Comparison of ENCODE assay signal across 11 cellular contexts in genomic region chr19:10110972-10111317, GRCh38. TPM values are rescaled to one million over a fixed set of nuclear protein-coding genes. Genes with fewer than 3 reads are reported as not detected.
DNase-seq lines count a peak whose midpoint lies in the region; ATAC-seq, FAIRE-seq and TF ChIP-seq lines count a peak whose summit lies in the region.
"Had no signal": no experiment of that assay in that cellular context is flagged by ENCODE, and none has a peak within 500 bp of the region (broad histone marks: within the 10 kb centered on the region; RNA-seq: fewer than 3 reads in every experiment).

No MANE protein-coding gene starts in this region.

- no peaks in the 10 kb centered on the region for H3K9me3 Mint-ChIP-seq in CD4-positive, CD25-positive, alpha-beta regulatory T cell

- FAIRE-seq in K562 (lab: Jason Lieb, UNC): no peak

- H3K9ac ChIP-seq in KMS-11: no peak overlapping the region
- H3K9ac ChIP-seq in K562 (ENCODE audit: insufficient read depth in 1 of 2, low read depth in 2 of 2, low read length in 2 of 2): 0 out of 4 replicates have a peak overlapping the region, but pooled peaks of 1 of the 2 experiments have one; percentile 57

- in situ Hi-C loops in K562 (cut with MboI): no loop called here

- no peak for TF ChIP-seq RAD21 in K562 (CRISPR knock-in tag; conservative IDR thresholded peaks at IDR 0.05 in 1 of 2, IDR thresholded peaks at IDR 0.05 in 1 of 2)

- peak overlapping the region in 3 of 4 donors; percentile 35 to 68 (median 61) for H3K4me3 Mint-ChIP-seq in CD4-positive, CD25-positive, alpha-beta regulatory T cell

- POLR2A ChIA-PET in K562 (lab: Yijun Ruan, JAX): interaction anchor here (1.4 kb wide), 1 partner anchor 14 kb away, joined by 5 read pairs; no protein-coding TSS in a partner anchor

- no peak for TF ChIP-seq CTCF in KMS-11 (conservative IDR thresholded peaks at IDR 0.05; ENCODE audit: low read depth, low read length)
- no peak for TF ChIP-seq CTCF in K562 (IDR thresholded peaks at IDR 0.05 in 2 of 3, conservative IDR thresholded peaks at IDR 0.05 in 1 of 3; ENCODE audit: insufficient read depth in 2 of 3, low read depth in 1 of 3, low read length in 3 of 3)

- no peak for TF ChIP-seq POLR2A in K562 (conservative IDR thresholded peaks at IDR 0.05)

- no peak for TF ChIP-seq EP300 in K562 (IDR thresholded peaks at IDR 0.05; ENCODE audit: low read length)

- 96% methylated on average over 11 of the region's 19 CpGs for WGBS in K562 (ENCODE audit: insufficient coverage, low coverage, missing lambda C conversion rate)

- H2AFZ ChIP-seq in KMS-11 (ENCODE audit: low read depth) (no peak overlapping the region), K562 (ENCODE audit: low read depth, low read length) (no peak overlapping the region)

- H3K36me3 ChIP-seq in CD4-positive, CD25-positive, alpha-beta regulatory T cell (ENCODE audit: control insufficient read depth, insufficient read depth, low read length): peaks cover 38% of the 10 kb centered on the region
- peaks cover 20% of the 10 kb centered on the region; the same call in 1 of the 2 replicates for H3K36me3 ChIP-seq in KMS-11 (ENCODE audit: insufficient read depth)
- H3K36me3 ChIP-seq in K562 (ENCODE audit: control insufficient read depth, insufficient read depth, low read length): peaks cover 64% of the 10 kb centered on the region

- no peak overlapping the region for H3K4me3 ChIP-seq in CD4-positive, CD25-positive, alpha-beta regulatory T cell (ENCODE audit: low read depth, low read length)
- no peak overlapping the region for H3K4me3 ChIP-seq in KMS-11 (IDR thresholded peaks at IDR 0.05; ENCODE audit: insufficient read depth, low read depth, low read length)
- H3K4me3 ChIP-seq in K562: no peak overlapping the region
- H3K4me3 ChIP-seq: adrenal gland, mucosa of descending colon had no signal

- H3K36me3 Mint-ChIP-seq in CD4-positive, CD25-positive, alpha-beta regulatory T cell: peaks cover 16% of the 10 kb centered on the region

- H3K4me2 ChIP-seq in KMS-11: peak overlapping the region; percentile 40; the same call in 1 of the 2 replicates
- H3K4me2 ChIP-seq in K562 (ENCODE audit: insufficient read depth, low read length): no peak overlapping the region

- no peak for ATAC-seq in CD4-positive, CD25-positive, alpha-beta regulatory T cell (ENCODE audit: low read depth in 2 of 2)
- ATAC-seq in K562: no peak
- ATAC-seq in HG02981 (IDR thresholded peaks at IDR 0.05; ENCODE audit: unreplicated experiment): no peak
- ATAC-seq: activated CD4-positive, CD25-positive, alpha-beta regulatory T cell treated with anti-CD3 and anti-CD28 coated beads, Interleukin-2, amount 50 U/mL, for 24 hours had no signal

- no peaks in the 10 kb centered on the region for H3K9me1 ChIP-seq in K562 (ENCODE audit: control insufficient read depth, insufficient read depth, low read length)

- BruUV-seq in K562 (replicated peaks; lab: Mats Ljungman, UMichigan): TSS peak; percentile 29

- H3K27me3 Mint-ChIP-seq in CD4-positive, CD25-positive, alpha-beta regulatory T cell: peaks cover under 1% of the 10 kb centered on the region

- peaks cover 7 to 50% (median 20%) of the 10 kb centered on the region in 4 donors for H3K4me1 Mint-ChIP-seq in CD4-positive, CD25-positive, alpha-beta regulatory T cell

- no peaks in the 10 kb centered on the region for H3K27me3 ChIP-seq in CD4-positive, CD25-positive, alpha-beta regulatory T cell (ENCODE audit: control insufficient read depth, insufficient read depth, low read length)
- H3K27me3 ChIP-seq in KMS-11 (ENCODE audit: insufficient read depth, low read depth) (no peaks in the 10 kb centered on the region), K562 (ENCODE audit: control insufficient read depth in 2 of 2, insufficient read depth in 2 of 2, low read length in 2 of 2) (no peaks in the 10 kb centered on the region)
- H3K27me3 ChIP-seq: adrenal gland had no signal

- CTCF ChIA-PET in K562 (lab: Yijun Ruan, JAX; ENCODE audit: low intra/inter-chr PET ratio): no interaction called here

- peaks cover 49% of the 10 kb centered on the region for H3K4me1 ChIP-seq in CD4-positive, CD25-positive, alpha-beta regulatory T cell (ENCODE audit: control insufficient read depth, insufficient read depth, low read length, poor library complexity, severe bottlenecking)
- peaks cover 67% of the 10 kb centered on the region for H3K4me1 ChIP-seq in KMS-11 (ENCODE audit: low read depth, poor library complexity, severe bottlenecking)
- H3K4me1 ChIP-seq in K562 (replicated peaks in 1 of 2; ENCODE audit: control insufficient read depth in 2 of 2, insufficient read depth in 2 of 2, low read length in 2 of 2): peaks cover 3 to 79% of the 10 kb centered on the region in 2 experiments; a peak in 4 of 5 replicates

- H3K27ac Mint-ChIP-seq in CD4-positive, CD25-positive, alpha-beta regulatory T cell: no peak overlapping the region

- H3K79me2 ChIP-seq in KMS-11 (ENCODE audit: insufficient read depth, low read depth) (peaks cover 39% of the 10 kb centered on the region), K562 (ENCODE audit: control insufficient read depth, insufficient read depth, low read length) (peaks cover 35% of the 10 kb centered on the region)

- intact Hi-C loops in K562 (cut with micrococcal nuclease): loop anchor here (5.0 kb wide), 1 partner anchor 179 kb away; no protein-coding TSS in a partner anchor

- no peak overlapping the region for H3K27ac ChIP-seq in CD4-positive, CD25-positive, alpha-beta regulatory T cell (ENCODE audit: insufficient read depth, low read length, poor library complexity, severe bottlenecking)
- H3K27ac ChIP-seq in KMS-11 (no peak overlapping the region; the same call in 1 of the 2 replicates), K562 (ENCODE audit: extremely low read depth, low read depth, low read length) (no peak overlapping the region)

- no peaks in the 10 kb centered on the region for H3K9me3 ChIP-seq in CD4-positive, CD25-positive, alpha-beta regulatory T cell (ENCODE audit: control insufficient read depth in 2 of 2, low read length in 2 of 2)
- no peaks in the 10 kb centered on the region for H3K9me3 ChIP-seq in K562 (replicated peaks; ENCODE audit: control insufficient read depth, insufficient read depth, low read depth, low read length)
- H3K9me3 ChIP-seq: adrenal gland, mucosa of descending colon had no signal

- H4K20me1 ChIP-seq in KMS-11 (ENCODE audit: insufficient read depth) (no peaks in the 10 kb centered on the region), K562 (replicated peaks; ENCODE audit: control insufficient read depth, insufficient read depth, low read length) (no peaks in the 10 kb centered on the region; the same call in 1 of the 2 replicates)

- DNase-seq in CD4-positive, CD25-positive, alpha-beta regulatory T cell: no peak
- no peak for DNase-seq in K562 (ENCODE audit: extremely low read depth in 1 of 4, low spot score in 3 of 4)
- no peak for DNase-seq in NCI-H1105 (lab: John Stamatoyannopoulos, UW)
- no peak for DNase-seq in stimulated activated CD4-positive, alpha-beta T cell treated with anti-CD3 and anti-CD28 coated beads, Interleukin-15, amount 100 ng/mL, for 24 hours
- DNase-seq: NCI-H2029 treated with DMSO at 0.1 percent for 48 hours, NCI-H82 had no signal

RNA-seq across cellular contexts. Expression of gene P2RY11, which starts 0.5 kb away (rescaled TPM):
- total RNA-seq in CD4-positive, CD25-positive, alpha-beta regulatory T cell: 23.0 TPM
- 1 to 10 TPM in 3 of 4 donors, under 1 TPM in 1; 0.64 to 2.2 (median 1.6) TPM for polyA plus RNA-seq in CD4-positive, CD25-positive, alpha-beta regulatory T cell
- total RNA-seq in K562 (2011; cell fraction: chromatin; rRNA removed; ENCODE audit: low replicate concordance): 7.8 and 42.3 TPM in 2 replicates
- 18.0 and 23.8 TPM in 2 replicates for total RNA-seq in K562 (2011; cell fraction: nucleolus; rRNA removed)
- 12.8 and 19.6 TPM in 2 replicates for total RNA-seq in K562 (2011; cell fraction: nucleoplasm; rRNA removed)
- total RNA-seq in K562 (2014; rRNA removed) (1.5 and 3.2 TPM in 2 replicates), K562 (2014; rRNA removed; fragmentation: Illumina TruSeq; extraction: Trizol) (1.4 and 1.5 TPM in 2 replicates), K562 (2015; rRNA removed; fragmentation: Illumina TruSeq; extraction: Trizol) (4.6 TPM in 2 replicates), K562 (2021) (10.1 and 10.2 TPM in 2 replicates)
- polyA plus RNA-seq in K562 (2011; rRNA removed) (2.4 and 6.5 TPM in 2 replicates), K562 (2014; fragmentation: Illumina TruSeq; extraction: Trizol) (1.5 and 2.1 TPM in 2 replicates), K562 (2014; fragmentation: Nextera tagmentation; extraction: Ambion mirVana) (under 1 TPM; 0.03 to 0.07 TPM), K562 (2014; rRNA removed) (4.5 and 5.9 TPM in 2 replicates)
- 5.8 and 7.6 TPM in 2 replicates for polyA plus RNA-seq in K562 (2011; cell fraction: cytosol; rRNA removed)
- 9.8 and 12.6 TPM in 2 replicates for polyA plus RNA-seq in K562 (2011; cell fraction: nucleus; rRNA removed)
- polyA plus RNA-seq in K562 (2012): 6.2 and 11.6 TPM in 2 replicates
- 1.5 and 1.9 TPM in 2 replicates for polyA minus RNA-seq in K562 (2011; rRNA and poly(A)+ RNA removed)
- polyA minus RNA-seq in K562 (2011; cell fraction: cytosol; rRNA and poly(A)+ RNA removed): 2.6 and 7.6 TPM in 2 replicates
- polyA minus RNA-seq in K562 (2011; cell fraction: nucleus; rRNA and poly(A)+ RNA removed): 3.8 and 4.9 TPM in 2 replicates

RNA-seq across cellular contexts. Expression of gene PPAN, which starts 4.8 kb away (rescaled TPM):
- total RNA-seq in CD4-positive, CD25-positive, alpha-beta regulatory T cell: 62.2 TPM
- 10 to 100 TPM; 14.1 to 29.2 (median 21.7) TPM for polyA plus RNA-seq in CD4-positive, CD25-positive, alpha-beta regulatory T cell
- total RNA-seq in K562 (2011; cell fraction: chromatin; rRNA removed; ENCODE audit: low replicate concordance): 43.7 and 158 TPM in 2 replicates
- total RNA-seq in K562 (2011; cell fraction: nucleolus; rRNA removed): 136 and 158 TPM in 2 replicates
- 72.6 and 76.3 TPM in 2 replicates for total RNA-seq in K562 (2011; cell fraction: nucleoplasm; rRNA removed)
- 111 and 141 TPM in 2 replicates for total RNA-seq in K562 (2014; rRNA removed)
- total RNA-seq in K562 (2014; rRNA removed; fragmentation: Illumina TruSeq; extraction: Trizol): 21.1 and 29.3 TPM in 2 replicates
- total RNA-seq in K562 (2015; rRNA removed; fragmentation: Illumina TruSeq; extraction: Trizol): 76.2 and 78.6 TPM in 2 replicates
- total RNA-seq in K562 (2021): 113 and 122 TPM in 2 replicates
- polyA plus RNA-seq in K562 (2011; rRNA removed): 43.2 and 54.4 TPM in 2 replicates
- polyA plus RNA-seq in K562 (2011; cell fraction: cytosol; rRNA removed): 55.0 and 104 TPM in 2 replicates
- 120 and 211 TPM in 2 replicates for polyA plus RNA-seq in K562 (2011; cell fraction: nucleus; rRNA removed)
- 52.6 and 75.7 TPM in 2 replicates for polyA plus RNA-seq in K562 (2012)
- 59.1 and 66.9 TPM in 2 replicates for polyA plus RNA-seq in K562 (2014; fragmentation: Illumina TruSeq; extraction: Trizol)
- polyA plus RNA-seq in K562 (2014; fragmentation: Nextera tagmentation; extraction: Ambion mirVana): 1 to 10 TPM; 2.2 to 4.9 TPM
- 129 TPM in 2 replicates for polyA plus RNA-seq in K562 (2014; rRNA removed)
- 26.1 and 49.0 TPM in 2 replicates for polyA minus RNA-seq in K562 (2011; rRNA and poly(A)+ RNA removed)
- 66.1 and 69.2 TPM in 2 replicates for polyA minus RNA-seq in K562 (2011; cell fraction: cytosol; rRNA and poly(A)+ RNA removed)
- 65.4 and 68.5 TPM in 2 replicates for polyA minus RNA-seq in K562 (2011; cell fraction: nucleus; rRNA and poly(A)+ RNA removed)

RNA-seq across cellular contexts. Expression of gene ANGPTL6, which starts 8.5 kb away (rescaled TPM):
- 0.30 TPM for total RNA-seq in CD4-positive, CD25-positive, alpha-beta regulatory T cell
- polyA plus RNA-seq in CD4-positive, CD25-positive, alpha-beta regulatory T cell: under 1 TPM; 0.18 to 0.53 (median 0.22) TPM
- total RNA-seq in K562 (2011; cell fraction: chromatin; rRNA removed; ENCODE audit: low replicate concordance): 0.81 and 2.5 TPM in 2 replicates
- 1.8 and 3.0 TPM in 2 replicates for total RNA-seq in K562 (2011; cell fraction: nucleolus; rRNA removed)
- total RNA-seq in K562 (2011; cell fraction: nucleoplasm; rRNA removed): 1.6 and 2.9 TPM in 2 replicates
- 0.86 and 2.1 TPM in 2 replicates for total RNA-seq in K562 (2014; rRNA removed)
- 0.38 and 0.58 TPM in 2 replicates for total RNA-seq in K562 (2014; rRNA removed; fragmentation: Illumina TruSeq; extraction: Trizol)
- total RNA-seq in K562 (2015; rRNA removed; fragmentation: Illumina TruSeq; extraction: Trizol): 0.23 and 0.36 TPM in 2 replicates
- 0.42 and 0.58 TPM in 2 replicates for total RNA-seq in K562 (2021)
- polyA plus RNA-seq in K562 (2011; rRNA removed): 0.54 and 0.83 TPM in 2 replicates
- 0.66 and 1.6 TPM in 2 replicates for polyA plus RNA-seq in K562 (2011; cell fraction: cytosol; rRNA removed)
- 1.4 and 4.2 TPM in 2 replicates for polyA plus RNA-seq in K562 (2011; cell fraction: nucleus; rRNA removed)
- polyA plus RNA-seq in K562 (2012): 0.51 and 0.70 TPM in 2 replicates
- polyA plus RNA-seq in K562 (2014; fragmentation: Illumina TruSeq; extraction: Trizol): 0.22 and 0.43 TPM in 2 replicates
- polyA plus RNA-seq in K562 (2014; fragmentation: Nextera tagmentation; extraction: Ambion mirVana): not detected
- polyA plus RNA-seq in K562 (2014; rRNA removed): 0.31 and 0.97 TPM in 2 replicates
- polyA minus RNA-seq in K562 (2011; rRNA and poly(A)+ RNA removed): 0.09 and 0.21 TPM in 2 replicates
- 1.4 TPM in 1 of 2 replicates, not detected in the other for polyA minus RNA-seq in K562 (2011; cell fraction: cytosol; rRNA and poly(A)+ RNA removed)
- polyA minus RNA-seq in K562 (2011; cell fraction: nucleus; rRNA and poly(A)+ RNA removed): 0.33 and 1.8 TPM in 2 replicates

RNA-seq across cellular contexts. Expression of gene EIF3G, which starts 8.8 kb away (rescaled TPM):
- 328 TPM for total RNA-seq in CD4-positive, CD25-positive, alpha-beta regulatory T cell
- polyA plus RNA-seq in CD4-positive, CD25-positive, alpha-beta regulatory T cell: 100 to 1,000 TPM; 243 to 257 (median 253) TPM
- total RNA-seq in K562 (2011; cell fraction: chromatin; rRNA removed; ENCODE audit: low replicate concordance): 149 and 492 TPM in 2 replicates
- 401 and 445 TPM in 2 replicates for total RNA-seq in K562 (2011; cell fraction: nucleolus; rRNA removed)
- total RNA-seq in K562 (2011; cell fraction: nucleoplasm; rRNA removed): 251 and 254 TPM in 2 replicates
- total RNA-seq in K562 (2014; rRNA removed) (496 and 567 TPM in 2 replicates), K562 (2014; rRNA removed; fragmentation: Illumina TruSeq; extraction: Trizol) (180 and 183 TPM in 2 replicates), K562 (2015; rRNA removed; fragmentation: Illumina TruSeq; extraction: Trizol) (303 and 312 TPM in 2 replicates), K562 (2021) (388 and 395 TPM in 2 replicates)
- polyA plus RNA-seq in K562 (2011; rRNA removed) (119 and 135 TPM in 2 replicates), K562 (2014; fragmentation: Illumina TruSeq; extraction: Trizol) (338 and 435 TPM in 2 replicates), K562 (2014; fragmentation: Nextera tagmentation; extraction: Ambion mirVana) (10 to 100 TPM; 35.3 to 53.8 TPM), K562 (2014; rRNA removed) (299 and 361 TPM in 2 replicates)
- polyA plus RNA-seq in K562 (2011; cell fraction: cytosol; rRNA removed): 195 and 287 TPM in 2 replicates
- 588 and 868 TPM in 2 replicates for polyA plus RNA-seq in K562 (2011; cell fraction: nucleus; rRNA removed)
- polyA plus RNA-seq in K562 (2012): 313 and 327 TPM in 2 replicates
- polyA minus RNA-seq in K562 (2011; rRNA and poly(A)+ RNA removed): 37.8 and 59.9 TPM in 2 replicates
- 98.8 and 105 TPM in 2 replicates for polyA minus RNA-seq in K562 (2011; cell fraction: cytosol; rRNA and poly(A)+ RNA removed)
- 95.6 and 97.2 TPM in 2 replicates for polyA minus RNA-seq in K562 (2011; cell fraction: nucleus; rRNA and poly(A)+ RNA removed)

RNA-seq across cellular contexts. Expression of gene SHFL, which starts 24.8 kb away (rescaled TPM):
- total RNA-seq in CD4-positive, CD25-positive, alpha-beta regulatory T cell: 93.2 TPM
- 10 to 100 TPM; 28.0 to 29.4 (median 28.6) TPM for polyA plus RNA-seq in CD4-positive, CD25-positive, alpha-beta regulatory T cell
- total RNA-seq in K562 (2011; cell fraction: chromatin; rRNA removed; ENCODE audit: low replicate concordance): 31.5 and 78.2 TPM in 2 replicates
- total RNA-seq in K562 (2011; cell fraction: nucleolus; rRNA removed): 47.9 and 51.2 TPM in 2 replicates
- total RNA-seq in K562 (2011; cell fraction: nucleoplasm; rRNA removed): 41.4 and 44.2 TPM in 2 replicates
- total RNA-seq in K562 (2014; rRNA removed): 13.0 and 16.6 TPM in 2 replicates
- 5.8 and 6.4 TPM in 2 replicates for total RNA-seq in K562 (2014; rRNA removed; fragmentation: Illumina TruSeq; extraction: Trizol)
- total RNA-seq in K562 (2015; rRNA removed; fragmentation: Illumina TruSeq; extraction: Trizol): 6.8 and 7.5 TPM in 2 replicates
- total RNA-seq in K562 (2021): 15.1 and 16.4 TPM in 2 replicates
- 10.5 and 13.7 TPM in 2 replicates for polyA plus RNA-seq in K562 (2011; rRNA removed)
- polyA plus RNA-seq in K562 (2011; cell fraction: cytosol; rRNA removed): 9.5 and 19.0 TPM in 2 replicates
- polyA plus RNA-seq in K562 (2011; cell fraction: nucleus; rRNA removed): 60.4 and 126 TPM in 2 replicates
- 13.8 and 24.0 TPM in 2 replicates for polyA plus RNA-seq in K562 (2012)
- polyA plus RNA-seq in K562 (2014; fragmentation: Illumina TruSeq; extraction: Trizol): 14.1 and 16.8 TPM in 2 replicates
- 1 to 10 TPM; 1.5 to 2.6 TPM for polyA plus RNA-seq in K562 (2014; fragmentation: Nextera tagmentation; extraction: Ambion mirVana)
- polyA plus RNA-seq in K562 (2014; rRNA removed): 22.6 and 25.7 TPM in 2 replicates
- 3.4 and 7.6 TPM in 2 replicates for polyA minus RNA-seq in K562 (2011; rRNA and poly(A)+ RNA removed)
- polyA minus RNA-seq in K562 (2011; cell fraction: cytosol; rRNA and poly(A)+ RNA removed): 3.1 and 3.3 TPM in 2 replicates
- polyA minus RNA-seq in K562 (2011; cell fraction: nucleus; rRNA and poly(A)+ RNA removed): 10.0 and 21.1 TPM in 2 replicates
